Comparison of ENCODE assay signal across 15 cellular contexts in genomic region chr14:56549721-56550120, GRCh38. TPM values are rescaled to one million over a fixed set of nuclear protein-coding genes. Genes with fewer than 3 reads are reported as not detected.
DNase-seq lines count a peak whose midpoint lies in the region; ATAC-seq and TF ChIP-seq lines count a peak whose summit lies in the region.
"Had no signal": no experiment of that assay in that cellular context is flagged by ENCODE, and none has a peak within 500 bp of the region (broad histone marks: within the 10 kb centered on the region; RNA-seq: fewer than 3 reads in every experiment).

No MANE protein-coding gene starts in this region.

- H3K4me2 ChIP-seq in GM23338, result no peak overlapping the region

- TF ChIP-seq CTCF in GM23338 (conservative IDR thresholded peaks at IDR 0.05; ENCODE audit: low read depth in 2 of 2), result no peak
- no peak for TF ChIP-seq CTCF in astrocyte of the spinal cord (IDR thresholded peaks at IDR 0.05; ENCODE audit: low read depth, low read length)
- TF ChIP-seq CTCF in fibroblast of villous mesenchyme (IDR thresholded peaks at IDR 0.05; ENCODE audit: insufficient read depth, low read depth, low read length), result no peak
- TF ChIP-seq CTCF in endodermal cell (conservative IDR thresholded peaks at IDR 0.05), result no peak
- no peak for TF ChIP-seq CTCF in endothelial cell (IDR thresholded peaks at IDR 0.05; ENCODE audit: unreplicated experiment)

- H3K9me3 ChIP-seq in endodermal cell (ENCODE audit: control insufficient read depth, low read length), result no peaks in the 10 kb centered on the region

- H3K4me1 Mint-ChIP-seq in GM23338 (peaks cover 25% of the 10 kb centered on the region), endodermal cell (peaks cover 48% of the 10 kb centered on the region), endothelial cell (ENCODE audit: unreplicated experiment) (no peaks in the 10 kb centered on the region)
- H3K4me1 Mint-ChIP-seq: B cell, IgD-negative memory B cell had no signal

- H3K27me3 ChIP-seq in GM23338 (ENCODE audit: insufficient read depth), result no peaks in the 10 kb centered on the region
- H3K27me3 ChIP-seq in endodermal cell (ENCODE audit: control insufficient read depth, insufficient read depth, low read length, poor library complexity, severe bottlenecking), result no peaks in the 10 kb centered on the region

- peaks cover 3% of the 10 kb centered on the region for H3K27me3 Mint-ChIP-seq in GM23338 (ENCODE audit: insufficient read depth, low read depth, poor library complexity)
- peaks cover 18% of the 10 kb centered on the region for H3K27me3 Mint-ChIP-seq in endodermal cell (ENCODE audit: insufficient read depth)
- H3K27me3 Mint-ChIP-seq in endothelial cell (ENCODE audit: unreplicated experiment), result peaks cover 1% of the 10 kb centered on the region

- no peak overlapping the region for H3K9ac ChIP-seq in endodermal cell (ENCODE audit: extremely low read depth, low read length, poor library complexity, severe bottlenecking)

- no peak for DNase-seq in GM23338 (ENCODE audit: low spot score)
- peak; percentile 31 for DNase-seq in astrocyte of the spinal cord (ENCODE audit: low read depth, low spot score)
- peak; percentile 2 for DNase-seq in fibroblast of villous mesenchyme (ENCODE audit: low read depth)
- DNase-seq in non-pigmented ciliary epithelial cell (ENCODE audit: low read depth), result peak; percentile 9
- no peak for DNase-seq in endodermal cell
- no peak for DNase-seq in mucosa of gallbladder (ENCODE audit: low spot score)
- no peak for DNase-seq in T-helper 2 cell
- no peak for DNase-seq in endothelial cell (ENCODE audit: low spot score)
- DNase-seq: C1 segment of cervical spinal cord; Calu3; CD4-positive, alpha-beta T cell; DMS 273 treated with DMSO at 0.1 percent for 48 hours had no signal

- no peaks in the 10 kb centered on the region for H3K79me2 ChIP-seq in GM23338 (replicated peaks; ENCODE audit: insufficient read depth)

- no peaks in the 10 kb centered on the region for H3K36me3 ChIP-seq in GM23338 (ENCODE audit: insufficient read depth)
- no peaks in the 10 kb centered on the region for H3K36me3 ChIP-seq in endodermal cell (ENCODE audit: control insufficient read depth, insufficient read depth, low read length)

- H3K9me3 Mint-ChIP-seq in GM23338 (no peaks in the 10 kb centered on the region), endodermal cell (no peaks in the 10 kb centered on the region), endothelial cell (ENCODE audit: unreplicated experiment) (no peaks in the 10 kb centered on the region)
- H3K9me3 Mint-ChIP-seq: CD4-positive, alpha-beta T cell had no signal

- no peak for ATAC-seq in GM23338
- ATAC-seq: GM12878 had no signal

- H3K9me2 ChIP-seq in GM23338 (ENCODE audit: insufficient read depth), result no peaks in the 10 kb centered on the region

- peak overlapping the region; percentile 30; the same call in 1 of the 2 replicates for H2AFZ ChIP-seq in GM23338

- no peak overlapping the region; the same call in 1 of the 2 replicates for H3K27ac Mint-ChIP-seq in GM23338
- no peak overlapping the region for H3K27ac Mint-ChIP-seq in endodermal cell
- H3K27ac Mint-ChIP-seq in endothelial cell (ENCODE audit: unreplicated experiment), result no peak overlapping the region
- H3K27ac Mint-ChIP-seq: B cell; CD4-positive, alpha-beta T cell had no signal

- H4K20me1 ChIP-seq in GM23338 (replicated peaks; ENCODE audit: insufficient read depth), result no peaks in the 10 kb centered on the region

- no peaks in the 10 kb centered on the region; the same call in 1 of the 2 replicates for H3K4me1 ChIP-seq in GM23338 (ENCODE audit: insufficient read depth)
- H3K4me1 ChIP-seq in endodermal cell (ENCODE audit: control insufficient read depth, insufficient read depth, low read length), result peaks cover 18% of the 10 kb centered on the region

- H3K4me3 Mint-ChIP-seq in GM23338 (no peak overlapping the region), endodermal cell (no peak overlapping the region), endothelial cell (ENCODE audit: unreplicated experiment) (no peak overlapping the region)
- H3K4me3 Mint-ChIP-seq: B cell; CD4-positive, alpha-beta T cell; IgD-negative memory B cell had no signal

- H3K27ac ChIP-seq in GM23338 (ENCODE audit: low read depth) (no peak overlapping the region), endodermal cell (ENCODE audit: low read depth, low read length) (no peak overlapping the region)

- no peaks in the 10 kb centered on the region for H3K36me3 Mint-ChIP-seq in GM23338 (ENCODE audit: low read depth)
- no peaks in the 10 kb centered on the region for H3K36me3 Mint-ChIP-seq in endodermal cell (ENCODE audit: low read depth)
- no peaks in the 10 kb centered on the region for H3K36me3 Mint-ChIP-seq in endothelial cell (ENCODE audit: low read depth, unreplicated experiment)
- H3K36me3 Mint-ChIP-seq: IgD-negative memory B cell had no signal

- 80 to 100% methylated on average over 1 to 2 of the region's 2 CpGs for WGBS in endodermal cell (ENCODE audit: insufficient coverage in 1 of 2, insufficient read length in 1 of 2), 2 experiments

- H3F3A ChIP-seq in GM23338 (replicated peaks; ENCODE audit: low read depth), result no peaks in the 10 kb centered on the region

- in situ Hi-C loops in astrocyte of the spinal cord (cut with HindIII; ENCODE audit: low sequenced_read_pairs), result no loop called here

- H3K4me3 ChIP-seq in GM23338 (no peak overlapping the region), astrocyte of the spinal cord (ENCODE audit: low read depth, low read length) (no peak overlapping the region), fibroblast of villous mesenchyme (ENCODE audit: low read depth, low read length) (no peak overlapping the region), endodermal cell (ENCODE audit: low read length) (no peak overlapping the region)
- H3K4me3 ChIP-seq: GM12878 had no signal

TF ChIP-seq in GM23338, 12 proteins besides CTCF, POLR2A, EP300 and RAD21 (continues in another document):
- TF ChIP-seq, protein P1, sequence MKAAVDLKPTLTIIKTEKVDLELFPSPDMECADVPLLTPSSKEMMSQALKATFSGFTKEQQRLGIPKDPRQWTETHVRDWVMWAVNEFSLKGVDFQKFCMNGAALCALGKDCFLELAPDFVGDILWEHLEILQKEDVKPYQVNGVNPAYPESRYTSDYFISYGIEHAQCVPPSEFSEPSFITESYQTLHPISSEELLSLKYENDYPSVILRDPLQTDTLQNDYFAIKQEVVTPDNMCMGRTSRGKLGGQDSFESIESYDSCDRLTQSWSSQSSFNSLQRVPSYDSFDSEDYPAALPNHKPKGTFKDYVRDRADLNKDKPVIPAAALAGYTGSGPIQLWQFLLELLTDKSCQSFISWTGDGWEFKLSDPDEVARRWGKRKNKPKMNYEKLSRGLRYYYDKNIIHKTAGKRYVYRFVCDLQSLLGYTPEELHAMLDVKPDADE (IDR thresholded peaks at IDR 0.05), result no peak
- no peak for TF ChIP-seq STAT1 (IDR thresholded peaks at IDR 0.05; ENCODE audit: unreplicated experiment)

RNA-seq across cellular contexts. Expression of gene TMEM260, which starts 29.9 kb away (rescaled TPM):
- total RNA-seq in GM23338 (2014; rRNA removed; shearing (Covaris generic)), result 13.2 and 22.9 TPM in 2 replicates
- polyA plus RNA-seq in GM23338 (2016; fragmentation: Nextera tagmentation; extraction: Ambion mirVana), result 12.7 and 13.3 TPM in 2 replicates
- total RNA-seq in fibroblast of villous mesenchyme, result 13.5 and 19.9 TPM in 2 replicates
- 10 to 100 TPM; 29.4 to 40.8 TPM for total RNA-seq in endodermal cell
- polyA plus RNA-seq in endodermal cell (2013, experiment 1 of 2), result 18.2 TPM
- 19.4 TPM for polyA plus RNA-seq in endodermal cell (2013, experiment 2 of 2)
- total RNA-seq in mucosa of gallbladder, result 31.0 TPM
- total RNA-seq in endothelial cell (ENCODE audit: unreplicated experiment), result 17.0 TPM

Comparison
In these comparisons a context has a peak if more than half of its experiments do, and no peak if none do; other contexts are left out.
1. DNase-seq: peak in astrocyte of the spinal cord (single experiment), fibroblast of villous mesenchyme (single experiment) and non-pigmented ciliary epithelial cell (single experiment); none in GM23338 (single experiment), endodermal cell (single experiment), mucosa of gallbladder (single experiment), T-helper 2 cell (0 of 5) and endothelial cell (single experiment).